1 cellular context compared by ENCODE assay signal in the genomic region with DNA sequence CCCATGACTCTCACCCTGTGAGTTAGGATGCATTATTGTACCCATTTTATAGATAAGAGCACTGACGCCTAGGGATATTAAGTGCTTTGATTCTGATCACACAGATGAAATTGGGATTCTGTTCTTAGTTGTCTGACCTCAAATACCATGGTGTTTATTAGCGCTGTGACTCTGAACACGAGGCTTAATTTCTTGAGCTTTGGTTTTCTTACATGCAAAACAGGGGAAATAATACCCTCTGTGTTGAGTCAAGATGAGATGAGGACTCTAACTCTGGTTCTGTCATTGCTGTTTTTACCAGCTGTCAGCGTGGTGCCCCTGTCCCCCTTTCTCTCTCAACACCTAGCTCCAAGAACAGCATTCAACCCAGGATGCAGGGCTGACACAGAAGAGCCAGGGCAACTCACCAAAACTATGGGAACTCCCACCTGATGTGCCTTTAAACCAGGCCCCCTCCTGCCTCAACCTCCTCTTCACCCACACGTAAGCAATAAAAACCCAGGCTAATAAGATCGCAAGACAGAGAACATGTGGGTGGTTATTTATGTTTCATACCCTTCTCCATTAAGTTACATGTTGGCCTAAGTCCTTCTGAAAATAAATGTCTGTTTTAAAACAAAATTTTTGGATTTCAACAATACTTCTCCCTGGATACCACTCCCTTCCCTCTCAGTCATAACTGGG.
TF ChIP-seq lines count a peak whose summit lies in the region.

No MANE protein-coding gene starts in this region.

TF ChIP-seq in WTC11, 78 proteins besides CTCF, POLR2A, EP300 and RAD21 (continued from another document):
- TF ChIP-seq, protein P1, sequence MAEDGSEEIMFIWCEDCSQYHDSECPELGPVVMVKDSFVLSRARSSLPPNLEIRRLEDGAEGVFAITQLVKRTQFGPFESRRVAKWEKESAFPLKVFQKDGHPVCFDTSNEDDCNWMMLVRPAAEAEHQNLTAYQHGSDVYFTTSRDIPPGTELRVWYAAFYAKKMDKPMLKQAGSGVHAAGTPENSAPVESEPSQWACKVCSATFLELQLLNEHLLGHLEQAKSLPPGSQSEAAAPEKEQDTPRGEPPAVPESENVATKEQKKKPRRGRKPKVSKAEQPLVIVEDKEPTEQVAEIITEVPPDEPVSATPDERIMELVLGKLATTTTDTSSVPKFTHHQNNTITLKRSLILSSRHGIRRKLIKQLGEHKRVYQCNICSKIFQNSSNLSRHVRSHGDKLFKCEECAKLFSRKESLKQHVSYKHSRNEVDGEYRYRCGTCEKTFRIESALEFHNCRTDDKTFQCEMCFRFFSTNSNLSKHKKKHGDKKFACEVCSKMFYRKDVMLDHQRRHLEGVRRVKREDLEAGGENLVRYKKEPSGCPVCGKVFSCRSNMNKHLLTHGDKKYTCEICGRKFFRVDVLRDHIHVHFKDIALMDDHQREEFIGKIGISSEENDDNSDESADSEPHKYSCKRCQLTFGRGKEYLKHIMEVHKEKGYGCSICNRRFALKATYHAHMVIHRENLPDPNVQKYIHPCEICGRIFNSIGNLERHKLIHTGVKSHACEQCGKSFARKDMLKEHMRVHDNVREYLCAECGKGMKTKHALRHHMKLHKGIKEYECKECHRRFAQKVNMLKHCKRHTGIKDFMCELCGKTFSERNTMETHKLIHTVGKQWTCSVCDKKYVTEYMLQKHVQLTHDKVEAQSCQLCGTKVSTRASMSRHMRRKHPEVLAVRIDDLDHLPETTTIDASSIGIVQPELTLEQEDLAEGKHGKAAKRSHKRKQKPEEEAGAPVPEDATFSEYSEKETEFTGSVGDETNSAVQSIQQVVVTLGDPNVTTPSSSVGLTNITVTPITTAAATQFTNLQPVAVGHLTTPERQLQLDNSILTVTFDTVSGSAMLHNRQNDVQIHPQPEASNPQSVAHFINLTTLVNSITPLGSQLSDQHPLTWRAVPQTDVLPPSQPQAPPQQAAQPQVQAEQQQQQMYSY (CRISPR knock-in tag; IDR thresholded peaks at IDR 0.05): no peak
- TF ChIP-seq, protein P2, sequence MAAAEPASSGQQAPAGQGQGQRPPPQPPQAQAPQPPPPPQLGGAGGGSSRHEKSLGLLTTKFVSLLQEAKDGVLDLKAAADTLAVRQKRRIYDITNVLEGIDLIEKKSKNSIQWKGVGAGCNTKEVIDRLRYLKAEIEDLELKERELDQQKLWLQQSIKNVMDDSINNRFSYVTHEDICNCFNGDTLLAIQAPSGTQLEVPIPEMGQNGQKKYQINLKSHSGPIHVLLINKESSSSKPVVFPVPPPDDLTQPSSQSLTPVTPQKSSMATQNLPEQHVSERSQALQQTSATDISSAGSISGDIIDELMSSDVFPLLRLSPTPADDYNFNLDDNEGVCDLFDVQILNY (CRISPR knock-in tag; IDR thresholded peaks at IDR 0.05): no peak
- TF ChIP-seq, protein P3, sequence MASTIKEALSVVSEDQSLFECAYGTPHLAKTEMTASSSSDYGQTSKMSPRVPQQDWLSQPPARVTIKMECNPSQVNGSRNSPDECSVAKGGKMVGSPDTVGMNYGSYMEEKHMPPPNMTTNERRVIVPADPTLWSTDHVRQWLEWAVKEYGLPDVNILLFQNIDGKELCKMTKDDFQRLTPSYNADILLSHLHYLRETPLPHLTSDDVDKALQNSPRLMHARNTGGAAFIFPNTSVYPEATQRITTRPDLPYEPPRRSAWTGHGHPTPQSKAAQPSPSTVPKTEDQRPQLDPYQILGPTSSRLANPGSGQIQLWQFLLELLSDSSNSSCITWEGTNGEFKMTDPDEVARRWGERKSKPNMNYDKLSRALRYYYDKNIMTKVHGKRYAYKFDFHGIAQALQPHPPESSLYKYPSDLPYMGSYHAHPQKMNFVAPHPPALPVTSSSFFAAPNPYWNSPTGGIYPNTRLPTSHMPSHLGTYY (CRISPR knock-in tag; IDR thresholded peaks at IDR 0.05): no peak
- TF ChIP-seq MYBL2 (CRISPR knock-in tag; IDR thresholded peaks at IDR 0.05) (no peak), SP1 (CRISPR knock-in tag; conservative IDR thresholded peaks at IDR 0.05) (no peak)
- TF ChIP-seq, protein P4, sequence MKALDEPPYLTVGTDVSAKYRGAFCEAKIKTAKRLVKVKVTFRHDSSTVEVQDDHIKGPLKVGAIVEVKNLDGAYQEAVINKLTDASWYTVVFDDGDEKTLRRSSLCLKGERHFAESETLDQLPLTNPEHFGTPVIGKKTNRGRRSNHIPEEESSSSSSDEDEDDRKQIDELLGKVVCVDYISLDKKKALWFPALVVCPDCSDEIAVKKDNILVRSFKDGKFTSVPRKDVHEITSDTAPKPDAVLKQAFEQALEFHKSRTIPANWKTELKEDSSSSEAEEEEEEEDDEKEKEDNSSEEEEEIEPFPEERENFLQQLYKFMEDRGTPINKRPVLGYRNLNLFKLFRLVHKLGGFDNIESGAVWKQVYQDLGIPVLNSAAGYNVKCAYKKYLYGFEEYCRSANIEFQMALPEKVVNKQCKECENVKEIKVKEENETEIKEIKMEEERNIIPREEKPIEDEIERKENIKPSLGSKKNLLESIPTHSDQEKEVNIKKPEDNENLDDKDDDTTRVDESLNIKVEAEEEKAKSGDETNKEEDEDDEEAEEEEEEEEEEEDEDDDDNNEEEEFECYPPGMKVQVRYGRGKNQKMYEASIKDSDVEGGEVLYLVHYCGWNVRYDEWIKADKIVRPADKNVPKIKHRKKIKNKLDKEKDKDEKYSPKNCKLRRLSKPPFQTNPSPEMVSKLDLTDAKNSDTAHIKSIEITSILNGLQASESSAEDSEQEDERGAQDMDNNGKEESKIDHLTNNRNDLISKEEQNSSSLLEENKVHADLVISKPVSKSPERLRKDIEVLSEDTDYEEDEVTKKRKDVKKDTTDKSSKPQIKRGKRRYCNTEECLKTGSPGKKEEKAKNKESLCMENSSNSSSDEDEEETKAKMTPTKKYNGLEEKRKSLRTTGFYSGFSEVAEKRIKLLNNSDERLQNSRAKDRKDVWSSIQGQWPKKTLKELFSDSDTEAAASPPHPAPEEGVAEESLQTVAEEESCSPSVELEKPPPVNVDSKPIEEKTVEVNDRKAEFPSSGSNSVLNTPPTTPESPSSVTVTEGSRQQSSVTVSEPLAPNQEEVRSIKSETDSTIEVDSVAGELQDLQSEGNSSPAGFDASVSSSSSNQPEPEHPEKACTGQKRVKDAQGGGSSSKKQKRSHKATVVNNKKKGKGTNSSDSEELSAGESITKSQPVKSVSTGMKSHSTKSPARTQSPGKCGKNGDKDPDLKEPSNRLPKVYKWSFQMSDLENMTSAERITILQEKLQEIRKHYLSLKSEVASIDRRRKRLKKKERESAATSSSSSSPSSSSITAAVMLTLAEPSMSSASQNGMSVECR (CRISPR knock-in tag; IDR thresholded peaks at IDR 0.05; ENCODE audit: borderline replicate concordance): no peak
TF ChIP-seq in WTC11: peak in this region for 0.
